ENCODE assay signal across 8 cellular contexts in the genomic region with DNA sequence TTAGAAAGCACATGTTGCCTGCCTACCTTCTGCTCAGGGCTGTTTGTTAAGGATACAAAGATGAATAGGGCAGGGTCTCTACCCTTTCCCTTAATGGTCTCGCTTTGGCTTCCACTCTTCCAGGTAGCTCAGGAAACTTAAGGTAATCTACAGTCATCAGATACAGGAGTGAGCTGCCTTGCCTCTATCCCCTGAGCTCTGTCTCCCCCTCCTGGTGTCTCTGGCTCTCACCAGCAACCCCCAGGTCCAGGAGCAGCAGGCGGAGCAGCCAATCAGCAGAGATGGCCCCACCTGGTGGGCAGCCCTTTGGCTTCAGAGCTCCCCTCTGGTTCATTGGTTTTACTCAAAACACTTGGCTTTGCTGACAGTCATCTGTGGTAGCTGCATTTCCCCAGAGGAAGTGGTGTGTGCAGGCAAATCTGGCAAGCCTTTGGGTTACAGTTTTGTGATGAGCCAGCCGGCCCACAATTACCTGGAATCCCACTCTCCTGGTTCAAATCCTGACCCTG. TPM values are rescaled to one million over a fixed set of nuclear protein-coding genes. Genes with fewer than 3 reads are reported as not detected.
DNase-seq lines count a peak whose midpoint lies in the region; ATAC-seq, FAIRE-seq and TF ChIP-seq lines count a peak whose summit lies in the region.

No MANE protein-coding gene starts in this region.

- H2AFZ ChIP-seq in keratinocyte (ENCODE audit: control insufficient read depth, low read length) = no peak overlapping the region

- no peak for FAIRE-seq in keratinocyte (lab: Jason Lieb, UNC)

- H3K36me3 ChIP-seq in breast epithelium = no peaks in the 10 kb centered on the region
- H3K36me3 ChIP-seq in keratinocyte (ENCODE audit: control insufficient read depth in 2 of 2, extremely low read depth in 1 of 2, insufficient read depth in 2 of 2, low read length in 2 of 2) = no peaks in the 10 kb centered on the region

- dilution Hi-C loops in keratinocyte (cut with MboI; ENCODE audit: extremely low pct_ligation_motif_present, low sequenced_read_pairs) = no loop called here

- H3K9me3 ChIP-seq in breast epithelium = no peaks in the 10 kb centered on the region
- no peaks in the 10 kb centered on the region for H3K9me3 ChIP-seq in keratinocyte (ENCODE audit: control insufficient read depth, low read depth, low read length)

- ATAC-seq in GM18907 (IDR thresholded peaks at IDR 0.05; ENCODE audit: unreplicated experiment) (peak; percentile 97), HG03103 (IDR thresholded peaks at IDR 0.05; ENCODE audit: low read depth, unreplicated experiment) (peak; percentile 98)

- H3K4me3 ChIP-seq in WI38 (ENCODE audit: low read depth, low read length) (no peak overlapping the region), breast epithelium (no peak overlapping the region), keratinocyte (ENCODE audit: control insufficient read depth in 2 of 3, extremely low read depth in 1 of 3, insufficient read depth in 2 of 3, low read depth in 1 of 3, low read length in 3 of 3) (no peak overlapping the region)

- H3K9me1 ChIP-seq in keratinocyte (ENCODE audit: control insufficient read depth, extremely low read depth, insufficient read depth, low read length) = no peaks in the 10 kb centered on the region

- no peak for TF ChIP-seq POLR2A in breast epithelium (IDR thresholded peaks at IDR 0.05)

- peak; percentile 93 for DNase-seq in AG20443 (ENCODE audit: low spot score)
- DNase-seq in NCI-H2196 (lab: John Stamatoyannopoulos, UW; ENCODE audit: unreplicated experiment) = peak; percentile 63
- peak; percentile 72 to 82 for DNase-seq in breast epithelium (ENCODE audit: low spot score in 2 of 2)
- peak; percentile 59 for DNase-seq in keratinocyte (ENCODE audit: low read depth, low spot score)
- peak; percentile 86 for DNase-seq in stimulated activated CD4-positive, alpha-beta T cell treated with anti-CD3 and anti-CD28 coated beads, Interleukin-1b, Interleukin-23, amount 100 ng/mL, for 48 hours

- H3K79me2 ChIP-seq in keratinocyte (ENCODE audit: control insufficient read depth, insufficient read depth, low read length) = no peaks in the 10 kb centered on the region

- no peak overlapping the region for H3K27ac ChIP-seq in breast epithelium
- no peak overlapping the region for H3K27ac ChIP-seq in keratinocyte (ENCODE audit: control insufficient read depth, insufficient read depth, low read length)

- TF ChIP-seq CTCF in WI38 (IDR thresholded peaks at IDR 0.05; ENCODE audit: low read depth, low read length) = peak; percentile 85
- TF ChIP-seq CTCF in breast epithelium (IDR thresholded peaks at IDR 0.05) = peak; percentile 30 to 87 (median 84)
- TF ChIP-seq CTCF in keratinocyte (optimal IDR thresholded peaks at IDR 0.05 in 1 of 3, IDR thresholded peaks at IDR 0.05 in 1 of 3, conservative IDR thresholded peaks at IDR 0.05 in 1 of 3; ENCODE audit: extremely low read depth in 1 of 3, insufficient read depth in 2 of 3, low read length in 3 of 3) = peak; percentile 93 to 99 (median 98)

- intact Hi-C loops in breast epithelium (cut with DNase I; ENCODE audit: low total_unique reads) = no loop called here

- no peaks in the 10 kb centered on the region for H3K4me1 ChIP-seq in breast epithelium
- no peaks in the 10 kb centered on the region for H3K4me1 ChIP-seq in keratinocyte (ENCODE audit: control insufficient read depth, extremely low read depth, insufficient read depth, low read length)

- H3K9ac ChIP-seq in keratinocyte (ENCODE audit: control insufficient read depth, extremely low read depth, insufficient read depth, low read length) = no peak overlapping the region

- H4K20me1 ChIP-seq in keratinocyte (ENCODE audit: control insufficient read depth, extremely low read depth, insufficient read depth, low read length) = no peaks in the 10 kb centered on the region

- H3K4me2 ChIP-seq in keratinocyte (ENCODE audit: control insufficient read depth, extremely low read depth, insufficient read depth, low read depth, low read length) = no peak overlapping the region

- H3K27me3 ChIP-seq in breast epithelium = no peaks in the 10 kb centered on the region
- H3K27me3 ChIP-seq in keratinocyte (ENCODE audit: control insufficient read depth, extremely low read depth, insufficient read depth, low read length) = no peaks in the 10 kb centered on the region

RNA-seq across cellular contexts. Expression of a gene that starts 8.5 kb away (rescaled TPM):
- 1 to 10 TPM in 2 of 3 donors, under 1 TPM in 1; 0.32 to 2.8 (median 1.3) TPM for total RNA-seq in breast epithelium
- polyA plus RNA-seq in keratinocyte = 0.05 TPM in 2 of 3 replicates, not detected in the other
- not detected for polyA plus RNA-seq in keratinocyte (2011; ENCODE audit: low read depth)
- polyA plus RNA-seq in keratinocyte (2011; cell fraction: cytosol; rRNA removed) = not detected in 2 replicates
- polyA plus RNA-seq in keratinocyte (2011; cell fraction: nucleus; rRNA removed) = 0.03 TPM in 1 of 2 replicates, not detected in the other
- not detected in 2 replicates for polyA plus RNA-seq in keratinocyte (2012; ENCODE audit: low replicate concordance)
- 0.23 TPM in 1 of 3 replicates, not detected in the others for polyA minus RNA-seq in keratinocyte
- polyA minus RNA-seq in keratinocyte (2011; cell fraction: cytosol; rRNA and poly(A)+ RNA removed) = not detected
- polyA minus RNA-seq in keratinocyte (2011; cell fraction: nucleus; rRNA and poly(A)+ RNA removed) = not detected in 2 replicates

RNA-seq across cellular contexts. Expression of a gene that starts 41.2 kb away (rescaled TPM):
- total RNA-seq in breast epithelium = not detected
- polyA plus RNA-seq in keratinocyte = not detected in 3 replicates
- not detected for polyA plus RNA-seq in keratinocyte (2011; ENCODE audit: low read depth)
- polyA plus RNA-seq in keratinocyte (2011; cell fraction: cytosol; rRNA removed) = not detected in 2 replicates
- polyA plus RNA-seq in keratinocyte (2011; cell fraction: nucleus; rRNA removed) = not detected in 2 replicates
- not detected in 2 replicates for polyA plus RNA-seq in keratinocyte (2012; ENCODE audit: low replicate concordance)
- not detected in 3 replicates for polyA minus RNA-seq in keratinocyte
- polyA minus RNA-seq in keratinocyte (2011; cell fraction: cytosol; rRNA and poly(A)+ RNA removed) = not detected
- not detected in 2 replicates for polyA minus RNA-seq in keratinocyte (2011; cell fraction: nucleus; rRNA and poly(A)+ RNA removed)
